ENCODE assay signal across 20 cellular contexts in genomic region chr10:60848680-60849079, GRCh38.
"Had no signal": no experiment of that assay in that cellular context is flagged by ENCODE, and none has a peak within 500 bp of the region (broad histone marks: within the 10 kb centered on the region; RNA-seq: fewer than 3 reads in every experiment).

No MANE protein-coding gene starts in this region.

- H3K27ac ChIP-seq: foreskin keratinocyte, neural progenitor cell, thyroid gland had no signal

- H3K27ac Mint-ChIP-seq: activated naive CD8-positive, alpha-beta T cell treated with anti-CD3 and anti-CD28 coated beads, Interleukin-2, amount 10 ng/mL, durations not matched to agents 7 days and 5 days; activated T-helper 2 cell treated with anti-CD3 and anti-CD28 coated beads, Interferon-gamma antibody, Interleukin-2, Interleukin-4, amounts not matched to agents 10 μg/mL and 5 μg/mL and 100 μg/mL, durations not matched to agents 14 hours and 24 hours and 36 hours; neural progenitor cell; stimulated activated naive CD8-positive, alpha-beta T cell treated with anti-CD3 and anti-CD28 coated beads, Interleukin-15, Interleukin-2, amounts not matched to agents 100 ng/mL and 50 ng/mL, for 24 hours; WTC11 had no signal

- H2AFZ ChIP-seq: neural progenitor cell had no signal

- H3K4me1 Mint-ChIP-seq: activated naive CD8-positive, alpha-beta T cell treated with anti-CD3 and anti-CD28 coated beads, Interleukin-2, amount 10 ng/mL, durations not matched to agents 7 days and 5 days; WTC11 had no signal

- H3K4me1 ChIP-seq: foreskin keratinocyte, neural progenitor cell had no signal

- H3K9me3 Mint-ChIP-seq: activated naive CD8-positive, alpha-beta T cell treated with anti-CD3 and anti-CD28 coated beads, Interleukin-2, amount 10 ng/mL, durations not matched to agents 7 days and 5 days; activated T-cell treated with anti-CD3 and anti-CD28 coated beads, Interleukin-2, amount 50 U/mL, for 4 hours; activated T-helper 2 cell treated with anti-CD3 and anti-CD28 coated beads, Interferon-gamma antibody, Interleukin-2, Interleukin-4, amounts not matched to agents 10 μg/mL and 5 μg/mL and 100 μg/mL, durations not matched to agents 14 hours and 24 hours and 36 hours; neural progenitor cell; stimulated activated naive CD8-positive, alpha-beta T cell treated with anti-CD3 and anti-CD28 coated beads, Interleukin-15, Interleukin-2, amounts not matched to agents 100 ng/mL and 50 ng/mL, for 24 hours had no signal

- H3K36me3 Mint-ChIP-seq: activated naive CD8-positive, alpha-beta T cell treated with anti-CD3 and anti-CD28 coated beads, Interleukin-2, amount 10 ng/mL, durations not matched to agents 7 days and 5 days; neural progenitor cell had no signal

- H3K27me3 Mint-ChIP-seq: stimulated activated naive CD8-positive, alpha-beta T cell treated with anti-CD3 and anti-CD28 coated beads, Interleukin-15, Interleukin-2, amounts not matched to agents 100 ng/mL and 50 ng/mL, for 24 hours had no signal

- H3K36me3 ChIP-seq: neural progenitor cell, thyroid gland had no signal

- H3K9ac ChIP-seq: neural progenitor cell had no signal

- H3K27me3 ChIP-seq: foreskin keratinocyte, neural progenitor cell, thyroid gland had no signal

- DNase-seq: activated CD4-positive, alpha-beta T cell treated with anti-CD3 and anti-CD28 coated beads, Interleukin-2, amount 50 U/mL, for 4 hours; activated CD8-positive, alpha-beta memory T cell treated with anti-CD3 and anti-CD28 coated beads, Interleukin-2, amount 50 U/mL, for 48 hours; activated naive CD4-positive, alpha-beta T cell; activated naive CD8-positive, alpha-beta T cell treated with anti-CD3 and anti-CD28 coated beads, Interleukin-2, amount 10 ng/mL, durations not matched to agents 7 days and 5 days; activated T-cell treated with anti-CD3 and anti-CD28 coated beads, Interleukin-2, amount 50 U/mL, for 4 hours; amygdala; effector CD8-positive, alpha-beta T cell; foreskin keratinocyte; glutamatergic neuron; hypothalamus; retina; stimulated activated CD4-positive, alpha-beta T cell treated with anti-CD3 and anti-CD28 coated beads, Interleukin-12 subunit alpha, Interleukin-12 subunit beta, amount 100 ng/mL, for 4 hours; stimulated activated CD4-positive, alpha-beta T cell treated with anti-CD3 and anti-CD28 coated beads, Interleukin-4, amount 100 ng/mL, for 4 hours; substantia nigra; T-helper 9 cell had no signal

- ATAC-seq: activated T-cell treated with anti-CD3 and anti-CD28 coated beads, Interleukin-2, amount 50 U/mL, for 4 hours; foreskin keratinocyte; WTC11 had no signal

- H3K4me3 Mint-ChIP-seq: activated naive CD8-positive, alpha-beta T cell treated with anti-CD3 and anti-CD28 coated beads, Interleukin-2, amount 10 ng/mL, durations not matched to agents 7 days and 5 days; activated T-cell treated with anti-CD3 and anti-CD28 coated beads, Interleukin-2, amount 50 U/mL, for 4 hours; neural progenitor cell; stimulated activated naive CD8-positive, alpha-beta T cell treated with anti-CD3 and anti-CD28 coated beads, Interleukin-15, Interleukin-2, amounts not matched to agents 100 ng/mL and 50 ng/mL, for 24 hours; WTC11 had no signal

- H3K4me3 ChIP-seq: neural progenitor cell, thyroid gland had no signal

- H3K4me2 ChIP-seq: neural progenitor cell had no signal

- H3K9me3 ChIP-seq: thyroid gland had no signal
